In genomic region chr4:185395956-185396723, GRCh38 we compare ENCODE assay signal across 8 cellular contexts. TPM values are rescaled to one million over a fixed set of nuclear protein-coding genes. Genes with fewer than 3 reads are reported as not detected.
DNase-seq lines count a peak whose midpoint lies in the region; ATAC-seq and TF ChIP-seq lines count a peak whose summit lies in the region.

No MANE protein-coding gene starts in this region.

- peak overlapping the region; percentile 84 for H3K4me3 ChIP-seq in BJ (ENCODE audit: low read depth, low read length)
- peak overlapping the region; percentile 61 for H3K4me3 ChIP-seq in colonic mucosa

- POLR2A ChIA-PET in BJ (lab: Charles Lee) = interaction anchor here (0.7 kb wide), 1 partner anchor 1230 kb away, joined by 3 read pairs; no protein-coding TSS in a partner anchor

- H3K27ac ChIP-seq in colonic mucosa = peak overlapping the region; percentile 100

- no peaks in the 10 kb centered on the region for H3K9me3 ChIP-seq in colonic mucosa

- no peaks in the 10 kb centered on the region for H3K4me1 ChIP-seq in colonic mucosa

- H3K9ac ChIP-seq in colonic mucosa (ENCODE audit: low read depth in 2 of 2, low read length in 2 of 2) = peak overlapping the region; percentile 95 to 97

- intact Hi-C loops in colonic mucosa (cut with DNase I) = loop anchor here (10.0 kb wide), 1 partner anchor 191 kb away; the partner anchor contains the start of genes CFAP97 and SNX25

- ATAC-seq in HG03457 (IDR thresholded peaks at IDR 0.05; ENCODE audit: unreplicated experiment) = peak; percentile 75

- H3K27me3 ChIP-seq in BJ (ENCODE audit: control insufficient read depth, insufficient read depth, low read length) = no peaks in the 10 kb centered on the region
- no peaks in the 10 kb centered on the region for H3K27me3 ChIP-seq in colonic mucosa

- H3K36me3 ChIP-seq in BJ (ENCODE audit: control insufficient read depth, insufficient read depth, low read length) (0 out of 2 replicates have a peak, but pooled peaks cover 1% of the 10 kb centered on the region), colonic mucosa (no peaks in the 10 kb centered on the region)

- DNase-seq in BJ (ENCODE audit: low read depth) (peak; percentile 88), GM19240 (ENCODE audit: insufficient read length, low spot score) (peak; percentile 76), NCI-H524 (lab: John Stamatoyannopoulos, UW) (peak; percentile 90 to 93), colonic mucosa (peak; percentile 97), left kidney (ENCODE audit: low read depth, low spot score) (peak; percentile 99)
- peak; percentile 97 for DNase-seq in activated CD4-positive, alpha-beta T cell treated with anti-CD3 and anti-CD28 coated beads for 48 hours
- peak; percentile 97 for DNase-seq in stimulated activated CD4-positive, alpha-beta T cell treated with anti-CD3 and anti-CD28 coated beads, Interleukin-1b, Interleukin-23, amount 100 ng/mL, for 48 hours

- CTCF ChIA-PET in BJ (lab: Yijun Ruan, JAX) = interaction anchor here (0.9 to 1.4 kb wide), 8 partner anchors 10 to 261 kb away, joined by 3 to 4 read pairs (median 4); partner anchors contain the start of genes SNX25 and UFSP2

- no peak for TF ChIP-seq CTCF in BJ (IDR thresholded peaks at IDR 0.05; ENCODE audit: insufficient read depth, low read depth, low read length)
- no peak for TF ChIP-seq CTCF in colonic mucosa (IDR thresholded peaks at IDR 0.05)

RNA-seq across cellular contexts. Expression of gene LRP2BP, which starts 0.4 kb away (rescaled TPM):
- 0.13 and 0.15 TPM in 2 replicates for polyA plus RNA-seq in BJ (2011; rRNA removed)
- polyA minus RNA-seq in BJ (2011; rRNA and poly(A)+ RNA removed) = 0.09 and 0.10 TPM in 2 replicates
- under 1 TPM; 0.30 to 0.42 TPM for total RNA-seq in colonic mucosa

RNA-seq across cellular contexts. Expression of gene ANKRD37, which starts 0.5 kb away (rescaled TPM):
- polyA plus RNA-seq in BJ (2011; rRNA removed) = 13.2 and 13.7 TPM in 2 replicates
- 1.7 and 6.9 TPM in 2 replicates for polyA minus RNA-seq in BJ (2011; rRNA and poly(A)+ RNA removed)
- 10 to 100 TPM; 12.7 to 17.3 TPM for total RNA-seq in colonic mucosa

RNA-seq across cellular contexts. Expression of gene UFSP2, which starts 29.6 kb away (rescaled TPM):
- polyA plus RNA-seq in BJ (2011; rRNA removed) = 18.8 and 39.2 TPM in 2 replicates
- polyA minus RNA-seq in BJ (2011; rRNA and poly(A)+ RNA removed) = 15.3 and 23.5 TPM in 2 replicates
- 10 to 100 TPM; 22.0 to 23.5 TPM for total RNA-seq in colonic mucosa

Comparison
In these comparisons a context has a peak if more than half of its experiments do, and no peak if none do; other contexts are left out.
1. Peak in every context shown above with its lines: DNase-seq, ATAC-seq, H3K4me3 ChIP-seq and H3K27ac ChIP-seq.